In genomic region chr6:134169881-134170486, GRCh38 we compare ENCODE assay signal across 10 cellular contexts.
A peak's percentile ranks its signal among the peaks of the same experiment; 100 is the strongest.
DNase-seq lines count a peak whose midpoint lies in the region; ATAC-seq and TF ChIP-seq lines count a peak whose summit lies in the region.
"Had no signal": no experiment of that assay in that cellular context is flagged by ENCODE, and none has a peak within 500 bp of the region (broad histone marks: within the 10 kb centered on the region; RNA-seq: fewer than 3 reads in every experiment).

No MANE protein-coding gene starts in this region.

- peak overlapping the region in 1 of 4 donors; percentile 72 for H3K4me3 ChIP-seq in transverse colon

- peaks cover 20% of the 10 kb centered on the region for H3K36me3 Mint-ChIP-seq in activated naive CD8-positive, alpha-beta T cell
- peaks cover 64% of the 10 kb centered on the region for H3K36me3 Mint-ChIP-seq in activated naive CD8-positive, alpha-beta T cell treated with anti-CD3 and anti-CD28 coated beads, Interleukin-2, amount 50 U/mL, for 24 hours (ENCODE audit: low read depth)
- H3K36me3 Mint-ChIP-seq in chondrocyte (ENCODE audit: low read depth) (peaks cover 42% of the 10 kb centered on the region), memory B cell (peaks cover 11% of the 10 kb centered on the region)
- H3K36me3 Mint-ChIP-seq in stimulated activated naive B cell treated with anti-CD40 and anti-IgM and Interleukin-4, amounts not matched to agents 10 μg/mL and 1 μg/mL and 100 μg/mL, for 72 hours, result peaks cover 19 to 29% of the 10 kb centered on the region in 2 donors

- peak overlapping the region; percentile 99 for H3K4me3 Mint-ChIP-seq in activated naive CD8-positive, alpha-beta T cell
- no peak overlapping the region for H3K4me3 Mint-ChIP-seq in activated naive CD8-positive, alpha-beta T cell treated with anti-CD3 and anti-CD28 coated beads, Interleukin-2, amount 50 U/mL, for 24 hours
- H3K4me3 Mint-ChIP-seq in chondrocyte (ENCODE audit: unreplicated experiment) (peak overlapping the region; percentile 99), memory B cell (no peak overlapping the region)
- H3K4me3 Mint-ChIP-seq in stimulated activated naive B cell treated with anti-CD40 and anti-IgM and Interleukin-4, amounts not matched to agents 10 μg/mL and 1 μg/mL and 100 μg/mL, for 72 hours, result no peak overlapping the region

- peak overlapping the region; percentile 66 for H3K27ac Mint-ChIP-seq in activated naive CD8-positive, alpha-beta T cell
- H3K27ac Mint-ChIP-seq in activated naive CD8-positive, alpha-beta T cell treated with anti-CD3 and anti-CD28 coated beads, Interleukin-2, amount 50 U/mL, for 24 hours, result no peak overlapping the region
- peak overlapping the region; percentile 46 for H3K27ac Mint-ChIP-seq in chondrocyte (ENCODE audit: unreplicated experiment)
- peak overlapping the region; percentile 43 for H3K27ac Mint-ChIP-seq in memory B cell
- H3K27ac Mint-ChIP-seq in stimulated activated naive B cell treated with anti-CD40 and anti-IgM and Interleukin-4, amounts not matched to agents 10 μg/mL and 1 μg/mL and 100 μg/mL, for 72 hours, result no peak overlapping the region

- TF ChIP-seq POLR2A in transverse colon (IDR thresholded peaks at IDR 0.05), result peak; percentile 25

- H3K4me1 ChIP-seq in transverse colon, result peaks cover 0 to 17% (median 0%) of the 10 kb centered on the region in 4 donors

- no peaks in the 10 kb centered on the region for H3K27me3 Mint-ChIP-seq in activated naive CD8-positive, alpha-beta T cell
- no peaks in the 10 kb centered on the region for H3K27me3 Mint-ChIP-seq in activated naive CD8-positive, alpha-beta T cell treated with anti-CD3 and anti-CD28 coated beads, Interleukin-2, amount 50 U/mL, for 24 hours
- no peaks in the 10 kb centered on the region for H3K27me3 Mint-ChIP-seq in chondrocyte (ENCODE audit: low read depth)
- H3K27me3 Mint-ChIP-seq in memory B cell, result no peaks in the 10 kb centered on the region
- no peaks in the 10 kb centered on the region for H3K27me3 Mint-ChIP-seq in stimulated activated naive B cell treated with anti-CD40 and anti-IgM and Interleukin-4, amounts not matched to agents 10 μg/mL and 1 μg/mL and 100 μg/mL, for 72 hours

- 80 to 85% methylated on average over 18 to 23 of the region's 23 CpGs for WGBS in transverse colon (ENCODE audit: low coverage in 1 of 2), 2 donors

- H3K36me3 ChIP-seq in transverse colon, result peaks cover 0 to 39% (median 13%) of the 10 kb centered on the region in 4 donors

- H3K27ac ChIP-seq in transverse colon, result peak overlapping the region in 3 of 4 donors; percentile 40 to 94 (median 41)

- H3K4me1 Mint-ChIP-seq in activated naive CD8-positive, alpha-beta T cell (ENCODE audit: low read depth), result peaks cover 49% of the 10 kb centered on the region
- peaks cover 47% of the 10 kb centered on the region for H3K4me1 Mint-ChIP-seq in activated naive CD8-positive, alpha-beta T cell treated with anti-CD3 and anti-CD28 coated beads, Interleukin-2, amount 50 U/mL, for 24 hours
- H3K4me1 Mint-ChIP-seq in chondrocyte (ENCODE audit: low read depth) (peaks cover 48% of the 10 kb centered on the region), memory B cell (peaks cover 19% of the 10 kb centered on the region)
- peaks cover 13 to 18% of the 10 kb centered on the region in 2 donors for H3K4me1 Mint-ChIP-seq in stimulated activated naive B cell treated with anti-CD40 and anti-IgM and Interleukin-4, amounts not matched to agents 10 μg/mL and 1 μg/mL and 100 μg/mL, for 72 hours

- no peaks in the 10 kb centered on the region for H3K9me3 ChIP-seq in transverse colon

- H3K9me3 Mint-ChIP-seq in activated naive CD8-positive, alpha-beta T cell (ENCODE audit: low read depth), result no peaks in the 10 kb centered on the region
- H3K9me3 Mint-ChIP-seq in activated naive CD8-positive, alpha-beta T cell treated with anti-CD3 and anti-CD28 coated beads, Interleukin-2, amount 50 U/mL, for 24 hours, result no peaks in the 10 kb centered on the region
- no peaks in the 10 kb centered on the region for H3K9me3 Mint-ChIP-seq in chondrocyte (ENCODE audit: low read depth)
- no peaks in the 10 kb centered on the region for H3K9me3 Mint-ChIP-seq in memory B cell
- no peaks in the 10 kb centered on the region for H3K9me3 Mint-ChIP-seq in stimulated activated naive B cell treated with anti-CD40 and anti-IgM and Interleukin-4, amounts not matched to agents 10 μg/mL and 1 μg/mL and 100 μg/mL, for 72 hours

- no peak for ATAC-seq in activated naive CD8-positive, alpha-beta T cell treated with anti-CD3 and anti-CD28 coated beads, Interleukin-2, amount 50 U/mL, for 24 hours
- ATAC-seq in memory B cell (ENCODE audit: low read depth) (no peak), GM21825 (IDR thresholded peaks at IDR 0.05; ENCODE audit: unreplicated experiment) (no peak)
- no peak for ATAC-seq in stimulated activated naive B cell treated with anti-CD40 and anti-IgM and Interleukin-4, amounts not matched to agents 10 μg/mL and 1 μg/mL and 100 μg/mL, for 72 hours (replicated peaks)

- intact Hi-C loops in transverse colon (cut with DNase I; ENCODE audit: low total_unique reads), result loop anchor here (5.0 to 10.0 kb wide), 2 partner anchors 465 to 712 kb away; no protein-coding TSS in a partner anchor

- no peak for DNase-seq in activated naive CD8-positive, alpha-beta T cell treated with anti-CD3 and anti-CD28 coated beads, Interleukin-2, amount 50 U/mL, for 24 hours
- DNase-seq in chondrocyte (ENCODE audit: low spot score) (no peak), memory B cell (ENCODE audit: low spot score in 2 of 2) (no peak), transverse colon (no peak), NCI-H1436 treated with DMSO at 0.1 percent for 48 hours (lab: John Stamatoyannopoulos, UW) (no peak)
- DNase-seq in stimulated activated naive B cell treated with anti-CD40 and anti-IgM and Interleukin-4, amounts not matched to agents 10 μg/mL and 1 μg/mL and 100 μg/mL, for 72 hours, result no peak
- DNase-seq: Kasumi-1, OCI-M1 had no signal

- TF ChIP-seq EP300 in transverse colon (IDR thresholded peaks at IDR 0.05; ENCODE audit: low read depth), result no peak

- no peak for TF ChIP-seq CTCF in chondrocyte (IDR thresholded peaks at IDR 0.05)
- TF ChIP-seq CTCF in transverse colon (IDR thresholded peaks at IDR 0.05), result no peak

- in situ Hi-C loops in transverse colon (cut with MboI; ENCODE audit: low pct_ligation_motif_present in 1 of 4, low pct_unique_long_range_greater_than_20kb in 1 of 4, low sequenced_read_pairs in 3 of 4), result loop anchor here (5.0 to 25.0 kb wide), 10 partner anchors 467 to 767 kb away; no protein-coding TSS in a partner anchor

- no peaks in the 10 kb centered on the region for H3K27me3 ChIP-seq in transverse colon

Comparison
In these comparisons a context has a peak if more than half of its experiments do, and no peak if none do; other contexts are left out.
1. H3K27ac Mint-ChIP-seq: peak in activated naive CD8-positive, alpha-beta T cell (single experiment), chondrocyte (single experiment) and memory B cell (single experiment); none in activated naive CD8-positive, alpha-beta T cell treated with anti-CD3 and anti-CD28 coated beads, Interleukin-2, amount 50 U/mL, for 24 hours (single experiment) and stimulated activated naive B cell treated with anti-CD40 and anti-IgM and Interleukin-4, amounts not matched to agents 10 μg/mL and 1 μg/mL and 100 μg/mL, for 72 hours (single experiment).
2. H3K4me3 Mint-ChIP-seq: peak in activated naive CD8-positive, alpha-beta T cell (single experiment) and chondrocyte (single experiment); none in activated naive CD8-positive, alpha-beta T cell treated with anti-CD3 and anti-CD28 coated beads, Interleukin-2, amount 50 U/mL, for 24 hours (single experiment), memory B cell (single experiment) and stimulated activated naive B cell treated with anti-CD40 and anti-IgM and Interleukin-4, amounts not matched to agents 10 μg/mL and 1 μg/mL and 100 μg/mL, for 72 hours (0 of 2).